Comparison of ENCODE assay signal across 1 cellular context in the genomic region with DNA sequence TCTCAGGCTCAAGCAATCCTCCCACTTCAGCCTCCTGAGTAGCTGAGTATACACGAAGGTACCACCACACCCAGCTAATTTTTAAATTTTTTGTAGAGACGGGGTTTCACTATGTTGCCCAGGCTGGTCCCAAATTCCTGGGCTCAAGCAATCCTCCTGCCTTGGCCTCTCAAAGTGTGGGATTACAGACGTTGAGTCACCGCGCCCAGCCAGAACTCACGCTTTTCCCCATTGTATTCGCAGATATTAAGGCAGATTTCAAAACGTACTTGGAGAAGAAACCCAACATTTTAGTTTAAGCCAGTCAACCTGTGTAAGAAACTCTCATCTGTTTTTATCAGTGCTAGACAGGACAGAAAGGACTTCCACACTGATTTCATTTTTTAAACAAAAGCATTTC.
TF ChIP-seq lines count a peak whose summit lies in the region.

No MANE protein-coding gene starts in this region.

TF ChIP-seq in GM23338, 12 proteins besides CTCF, POLR2A, EP300 and RAD21 (continued from another document):
- no peak for TF ChIP-seq CREB1 (CRISPR knock-in tag; IDR thresholded peaks at IDR 0.05; ENCODE audit: low read depth)
- TF ChIP-seq POLR2AphosphoS5 (IDR thresholded peaks at IDR 0.05; ENCODE audit: low read depth) = no peak
- no peak for TF ChIP-seq STAT1 (IDR thresholded peaks at IDR 0.05; ENCODE audit: unreplicated experiment)
- TF ChIP-seq ZNF331 (CRISPR knock-in tag; IDR thresholded peaks at IDR 0.05; ENCODE audit: low read depth) = no peak
